ENCODE assay signal across 27 cellular contexts in genomic region chr20:55488593-55488992, GRCh38.
DNase-seq lines count a peak whose midpoint lies in the region; ATAC-seq and TF ChIP-seq lines count a peak whose summit lies in the region.
"Had no signal": no experiment of that assay in that cellular context is flagged by ENCODE, and none has a peak within 500 bp of the region (broad histone marks: within the 10 kb centered on the region; RNA-seq: fewer than 3 reads in every experiment).

No MANE protein-coding gene starts in this region.

- H3K79me2 ChIP-seq in PC-3 (ENCODE audit: low read length) = no peaks in the 10 kb centered on the region

- no peaks in the 10 kb centered on the region for H3K27me3 ChIP-seq in PC-3 (ENCODE audit: low read length)
- H3K27me3 ChIP-seq: BE2C, SJSA1 had no signal

- no peaks in the 10 kb centered on the region for H3K9me2 ChIP-seq in PC-3 (replicated peaks; ENCODE audit: low read length)

- BruUV-seq in PC-3 (replicated peaks; lab: Mats Ljungman, UMichigan) = no TSS peak

- no peak overlapping the region for H2AFZ ChIP-seq in PC-3 (ENCODE audit: low read length)

- no peak overlapping the region for H3K4me2 ChIP-seq in PC-3 (ENCODE audit: low read length)
- H3K4me2 ChIP-seq: KMS-11 had no signal

- no peak overlapping the region for H3K9ac ChIP-seq in PC-3 (ENCODE audit: low read length)
- H3K9ac ChIP-seq: KMS-11 had no signal

- H3K4me3 Mint-ChIP-seq in activated T-helper 1 cell treated with anti-CD3 and anti-CD28 coated beads, Interleukin-12 subunit alpha, Interleukin-12 subunit beta, Interleukin-2, Interleukin-4 antibody, amounts not matched to agents 30 ng/mL and 10 ng/mL and 1 ng/mL, durations not matched to agents 14 hours and 24 hours and 36 hours = no peak overlapping the region
- H3K4me3 Mint-ChIP-seq: CD14-positive monocyte; CD8-positive, alpha-beta memory T cell; IgD-negative memory B cell had no signal

- H3K4me1 ChIP-seq in PC-3 (ENCODE audit: insufficient read depth, low read length) = no peaks in the 10 kb centered on the region
- H3K4me1 ChIP-seq in mucosa of descending colon (ENCODE audit: low read depth) = no peaks in the 10 kb centered on the region
- H3K4me1 ChIP-seq: SJSA1 had no signal

- no peak overlapping the region for H3K27ac Mint-ChIP-seq in activated T-helper 1 cell treated with anti-CD3 and anti-CD28 coated beads, Interleukin-12 subunit alpha, Interleukin-12 subunit beta, Interleukin-2, Interleukin-4 antibody, amounts not matched to agents 30 ng/mL and 10 ng/mL and 1 ng/mL, durations not matched to agents 14 hours and 24 hours and 36 hours
- H3K27ac Mint-ChIP-seq: CD14-positive monocyte; CD8-positive, alpha-beta memory T cell; IgD-negative memory B cell had no signal

- H3K27ac ChIP-seq in PC-3 (ENCODE audit: low read length) = no peak overlapping the region
- H3K27ac ChIP-seq: KMS-11, SJSA1 had no signal

- POLR2A ChIA-PET in PC-3 (lab: Charles Lee; ENCODE audit: unreplicated experiment) = no interaction called here

- no peak overlapping the region for H3K4me3 ChIP-seq in PC-3 (ENCODE audit: low read length)
- H3K4me3 ChIP-seq in epithelial cell of esophagus (ENCODE audit: low read length) = no peak overlapping the region
- no peak overlapping the region for H3K4me3 ChIP-seq in mucosa of descending colon
- H3K4me3 ChIP-seq: SJSA1 had no signal

- H3K36me3 ChIP-seq in PC-3 (ENCODE audit: low read depth, low read length) = no peaks in the 10 kb centered on the region
- no peaks in the 10 kb centered on the region for H3K36me3 ChIP-seq in mucosa of descending colon (ENCODE audit: low read depth)
- H3K36me3 ChIP-seq: BE2C, SJSA1 had no signal

- no peaks in the 10 kb centered on the region for H3K36me3 Mint-ChIP-seq in activated T-helper 1 cell treated with anti-CD3 and anti-CD28 coated beads, Interleukin-12 subunit alpha, Interleukin-12 subunit beta, Interleukin-2, Interleukin-4 antibody, amounts not matched to agents 30 ng/mL and 10 ng/mL and 1 ng/mL, durations not matched to agents 14 hours and 24 hours and 36 hours (ENCODE audit: low read depth)
- H3K36me3 Mint-ChIP-seq: CD14-positive monocyte; CD8-positive, alpha-beta memory T cell; IgD-negative memory B cell had no signal

- CTCF ChIA-PET in PC-3 (lab: Charles Lee) = no interaction called here

- H3K9me3 Mint-ChIP-seq in activated T-helper 1 cell treated with anti-CD3 and anti-CD28 coated beads, Interleukin-12 subunit alpha, Interleukin-12 subunit beta, Interleukin-2, Interleukin-4 antibody, amounts not matched to agents 30 ng/mL and 10 ng/mL and 1 ng/mL, durations not matched to agents 14 hours and 24 hours and 36 hours = peaks cover 26% of the 10 kb centered on the region

- H3K9me3 ChIP-seq in PC-3 (ENCODE audit: low read length) (peaks cover 16% of the 10 kb centered on the region), mucosa of descending colon (no peaks in the 10 kb centered on the region)

- in situ Hi-C loops in Caki2 (cut with HindIII; ENCODE audit: low pct_unique_long_range_greater_than_20kb, low sequenced_read_pairs) = no loop called here

- intact Hi-C loops in PC-3 (cut with micrococcal nuclease) (no loop called here), mucosa of descending colon (cut with DNase I, micrococcal nuclease) (no loop called here)
- intact Hi-C loops in activated T-helper 1 cell treated with anti-CD3 and anti-CD28 coated beads, Interleukin-12 subunit alpha, Interleukin-12 subunit beta, Interleukin-2, Interleukin-4 antibody, amounts not matched to agents 30 ng/mL and 10 ng/mL and 1 ng/mL, durations not matched to agents 14 hours and 24 hours and 36 hours (cut with micrococcal nuclease) = no loop called here

- H3K27me3 Mint-ChIP-seq in activated T-helper 1 cell treated with anti-CD3 and anti-CD28 coated beads, Interleukin-12 subunit alpha, Interleukin-12 subunit beta, Interleukin-2, Interleukin-4 antibody, amounts not matched to agents 30 ng/mL and 10 ng/mL and 1 ng/mL, durations not matched to agents 14 hours and 24 hours and 36 hours (ENCODE audit: insufficient read depth) = no peaks in the 10 kb centered on the region
- H3K27me3 Mint-ChIP-seq: CD8-positive, alpha-beta memory T cell; IgD-negative memory B cell had no signal

- no peak for ATAC-seq in PC-3
- ATAC-seq in mucosa of descending colon = peak; percentile 95
- ATAC-seq in GM18511 (IDR thresholded peaks at IDR 0.05; ENCODE audit: unreplicated experiment) = no peak
- no peak for ATAC-seq in GM21723 (IDR thresholded peaks at IDR 0.05; ENCODE audit: unreplicated experiment)

- TF ChIP-seq CTCF in PC-3 (conservative IDR thresholded peaks at IDR 0.05; ENCODE audit: low read depth, low read length) (no peak), epithelial cell of esophagus (IDR thresholded peaks at IDR 0.05; ENCODE audit: insufficient read depth, low read depth, low read length, missing control alignments) (no peak), mucosa of descending colon (IDR thresholded peaks at IDR 0.05) (no peak)

- DNase-seq in Caki2 (ENCODE audit: low read depth) (peak; percentile 55), PC-3 (peak; percentile 22), epithelial cell of esophagus (ENCODE audit: low read depth) (peak; percentile 8), mucosa of descending colon (no peak)
- no peak for DNase-seq in activated T-helper 1 cell treated with anti-CD3 and anti-CD28 coated beads, Interleukin-12 subunit alpha, Interleukin-12 subunit beta, Interleukin-2, Interleukin-4 antibody, amounts not matched to agents 30 ng/mL and 10 ng/mL and 1 ng/mL, durations not matched to agents 14 hours and 24 hours and 36 hours (ENCODE audit: low spot score)
- DNase-seq: 8988T; ACHN; BE2C; Calu3; CD8-positive, alpha-beta memory T cell; DMS79 treated with DMSO at 0.1 percent for 48 hours; GF-D8; H7; NCI-H1048; NCI-H1417 treated with DMSO at 0.1 percent for 48 hours; NCI-H1694 treated with DMSO at 0.1 percent for 48 hours; NCI-H2171 treated with DMSO at 0.1 percent for 48 hours; NCI-H345; NCI-H510A treated with DMSO at 0.1 percent for 48 hours; NCI-H774; Right ventricle myocardium superior had no signal

- H3F3A ChIP-seq in PC-3 (ENCODE audit: low read length, unreplicated experiment) = no peaks in the 10 kb centered on the region

- H4K20me1 ChIP-seq in PC-3 (ENCODE audit: low read length) = no peaks in the 10 kb centered on the region

- no peaks in the 10 kb centered on the region for H3K4me1 Mint-ChIP-seq in activated T-helper 1 cell treated with anti-CD3 and anti-CD28 coated beads, Interleukin-12 subunit alpha, Interleukin-12 subunit beta, Interleukin-2, Interleukin-4 antibody, amounts not matched to agents 30 ng/mL and 10 ng/mL and 1 ng/mL, durations not matched to agents 14 hours and 24 hours and 36 hours (ENCODE audit: low read depth)
- H3K4me1 Mint-ChIP-seq: CD14-positive monocyte; CD8-positive, alpha-beta memory T cell; IgD-negative memory B cell had no signal

Comparison
In these comparisons a context has a peak if more than half of its experiments do, and no peak if none do; other contexts are left out.
1. DNase-seq: peak in Caki2 (single experiment), PC-3 (single experiment) and epithelial cell of esophagus (single experiment); none in mucosa of descending colon (0 of 3) and activated T-helper 1 cell treated with anti-CD3 and anti-CD28 coated beads, Interleukin-12 subunit alpha, Interleukin-12 subunit beta, Interleukin-2, Interleukin-4 antibody, amounts not matched to agents 30 ng/mL and 10 ng/mL and 1 ng/mL, durations not matched to agents 14 hours and 24 hours and 36 hours (single experiment).